8 cellular contexts compared by ENCODE assay signal in the genomic region with DNA sequence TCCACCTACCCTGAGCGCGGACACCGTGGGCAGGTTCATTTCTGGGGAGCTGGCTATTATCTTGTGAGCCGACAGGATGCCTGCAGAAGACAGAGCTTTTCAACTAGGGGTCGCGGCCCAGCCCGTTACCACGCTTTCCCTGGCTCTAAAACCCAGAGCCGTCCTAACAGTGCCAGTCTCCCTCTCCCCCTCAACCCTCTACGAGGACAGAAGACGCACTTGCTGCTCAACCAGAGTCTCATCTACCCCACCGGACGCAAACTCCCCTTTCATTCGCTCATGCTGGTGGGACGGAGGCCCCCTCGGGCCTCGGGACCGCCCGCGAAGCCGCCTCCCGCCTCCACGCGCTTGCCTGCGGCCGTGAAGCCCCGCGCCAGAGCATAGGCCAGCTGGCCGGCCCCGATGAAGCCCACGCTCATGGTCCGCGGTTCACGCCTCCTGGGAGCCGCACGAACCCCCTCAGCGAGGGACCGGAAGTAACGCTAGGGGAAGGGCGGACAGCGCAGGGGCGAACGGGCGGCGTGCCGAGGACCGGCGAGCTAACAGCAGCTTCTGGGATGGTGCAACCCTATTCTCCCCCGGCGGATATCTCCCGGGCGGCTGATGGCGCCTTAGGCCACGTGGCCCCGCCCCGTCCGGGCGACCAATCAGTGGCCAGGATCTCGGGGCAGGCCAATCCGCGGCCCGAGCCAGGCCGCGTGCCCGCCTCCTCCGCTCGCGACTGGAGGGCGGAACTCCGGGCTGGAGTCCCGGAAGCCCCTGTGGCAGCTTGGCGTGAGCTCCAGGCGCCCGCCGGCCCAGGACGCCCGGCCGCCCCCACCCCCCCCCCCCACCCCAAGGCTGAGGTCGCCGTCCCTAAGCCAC. TPM values are rescaled to one million over a fixed set of nuclear protein-coding genes. Genes with fewer than 3 reads are reported as not detected.
DNase-seq lines count a peak whose midpoint lies in the region; ATAC-seq and TF ChIP-seq lines count a peak whose summit lies in the region.

Gene PYCR2 (minus strand): TSS at position 559 of the 864 bp plus-strand sequence. CDS start 140 bp downstream, at position 419.

- ATAC-seq in GM19395 (IDR thresholded peaks at IDR 0.05; ENCODE audit: unreplicated experiment) (peak; percentile 98), HG03565 (IDR thresholded peaks at IDR 0.05; ENCODE audit: unreplicated experiment) (peak; percentile 97)

- 1% methylated on average over 28 to 57 of the region's 80 CpGs for WGBS in lower leg skin, 2 donors

- TF ChIP-seq CTCF in C4-2B (conservative IDR thresholded peaks at IDR 0.05) = no peak
- no peak for TF ChIP-seq CTCF in lower leg skin (IDR thresholded peaks at IDR 0.05)

- peak; percentile 98 for DNase-seq in NCI-H774 (lab: John Stamatoyannopoulos, UW)
- peak; percentile 89 for DNase-seq in activated CD4-positive, alpha-beta T cell treated with anti-CD3 and anti-CD28 coated beads, Interleukin-2, amount 50 U/mL, for 4 hours
- peak; percentile 87 to 97 for DNase-seq in dermis microvascular lymphatic vessel endothelial cell (ENCODE audit: low read depth in 2 of 2)
- peak; percentile 92 to 98 for DNase-seq in lower leg skin (ENCODE audit: low spot score in 2 of 2)
- peak; percentile 90 to 94 for DNase-seq in stimulated activated CD4-positive, alpha-beta T cell treated with anti-CD3 and anti-CD28 coated beads, Interleukin-4, amount 100 ng/mL, for 48 hours (ENCODE audit: low read depth in 2 of 2)

- H3K4me3 ChIP-seq in lower leg skin (ENCODE audit: low read depth, poor library complexity, severe bottlenecking) = peak within 1 kb of the TSS; percentile 99

- intact Hi-C loops in lower leg skin (cut with DNase I; ENCODE audit: low total_unique reads) = no loop called here

- TF ChIP-seq POLR2A in lower leg skin (IDR thresholded peaks at IDR 0.05) = no peak

- peak within 1 kb of the TSS; percentile 98 for H3K27ac ChIP-seq in C4-2B

RNA-seq across cellular contexts. Expression of gene PYCR2, which starts in this region (rescaled TPM):
- total RNA-seq in dermis microvascular lymphatic vessel endothelial cell (23.0 and 31.6 TPM in 2 replicates), lower leg skin (10 to 100 TPM; 35.4 to 43.1 (median 37.9) TPM)

Comparison
In these comparisons a context has a peak if more than half of its experiments do, and no peak if none do; other contexts are left out.
1. Peak in every context shown above with its lines: DNase-seq, ATAC-seq, H3K4me3 ChIP-seq and H3K27ac ChIP-seq.